28 cellular contexts compared by ENCODE assay signal in genomic region chr21:39115659-39116235, GRCh38.
A peak's percentile ranks its signal among the peaks of the same experiment; 100 is the strongest.
DNase-seq lines count a peak whose midpoint lies in the region; ATAC-seq, FAIRE-seq and TF ChIP-seq lines count a peak whose summit lies in the region.
"Had no signal": no experiment of that assay in that cellular context is flagged by ENCODE, and none has a peak within 500 bp of the region (broad histone marks: within the 10 kb centered on the region; RNA-seq: fewer than 3 reads in every experiment).

No MANE protein-coding gene starts in this region.

- H3K36me3 ChIP-seq in GM23248 (ENCODE audit: low read depth): no peaks in the 10 kb centered on the region
- H3K36me3 ChIP-seq in bronchial epithelial cell (ENCODE audit: control insufficient read depth, insufficient read depth, low read length): no peaks in the 10 kb centered on the region
- no peaks in the 10 kb centered on the region for H3K36me3 ChIP-seq in psoas muscle (ENCODE audit: insufficient read depth in 1 of 2, low read depth in 1 of 2)
- H3K36me3 ChIP-seq: adrenal gland, breast epithelium, gastroesophageal sphincter, pancreas, right atrium auricular region, spleen, suprapubic skin had no signal

- H3K27ac ChIP-seq in GM23248 (no peak overlapping the region), psoas muscle (peak overlapping the region; percentile 59)
- H3K27ac ChIP-seq: adrenal gland, breast epithelium, gastroesophageal sphincter, KMS-11, pancreas, right atrium auricular region, spleen, suprapubic skin had no signal

- intact Hi-C loops in psoas muscle (cut with DNase I): no loop called here
- intact Hi-C loops in activated CD8-positive, alpha-beta T cell treated with anti-CD3 and anti-CD28 coated beads for 36 hours (cut with micrococcal nuclease): no loop called here

- no peak overlapping the region for H3K9ac ChIP-seq in GM23248
- H3K9ac ChIP-seq: KMS-11 had no signal

- H3K4me1 Mint-ChIP-seq in activated CD8-positive, alpha-beta T cell treated with anti-CD3 and anti-CD28 coated beads for 36 hours (ENCODE audit: low read depth): no peaks in the 10 kb centered on the region
- H3K4me1 Mint-ChIP-seq: CD4-positive, CD25-positive, alpha-beta regulatory T cell had no signal

- H3K4me3 Mint-ChIP-seq in activated CD8-positive, alpha-beta T cell treated with anti-CD3 and anti-CD28 coated beads for 36 hours: no peak overlapping the region
- H3K4me3 Mint-ChIP-seq: activated T-cell treated with anti-CD3 and anti-CD28 coated beads, Interleukin-2, amount 50 U/mL, for 72 hours; CD4-positive, CD25-positive, alpha-beta regulatory T cell; natural killer cell; stimulated activated naive B cell treated with anti-CD40 and anti-IgM and Interleukin-4, amounts not matched to agents 10 μg/mL and 1 μg/mL and 100 μg/mL, for 72 hours had no signal

- H3K4me2 ChIP-seq in GM23248 (ENCODE audit: unreplicated experiment): no peak overlapping the region
- H3K4me2 ChIP-seq: KMS-11 had no signal

- H3K27ac Mint-ChIP-seq in activated CD8-positive, alpha-beta T cell treated with anti-CD3 and anti-CD28 coated beads for 36 hours: no peak overlapping the region
- H3K27ac Mint-ChIP-seq: activated T-cell treated with anti-CD3 and anti-CD28 coated beads, Interleukin-2, amount 50 U/mL, for 72 hours; CD4-positive, CD25-positive, alpha-beta regulatory T cell; natural killer cell; stimulated activated naive B cell treated with anti-CD40 and anti-IgM and Interleukin-4, amounts not matched to agents 10 μg/mL and 1 μg/mL and 100 μg/mL, for 72 hours had no signal

- no peaks in the 10 kb centered on the region for H3K9me3 Mint-ChIP-seq in activated CD8-positive, alpha-beta T cell treated with anti-CD3 and anti-CD28 coated beads for 36 hours
- H3K9me3 Mint-ChIP-seq: activated T-cell treated with anti-CD3 and anti-CD28 coated beads, Interleukin-2, amount 50 U/mL, for 72 hours; natural killer cell; stimulated activated naive B cell treated with anti-CD40 and anti-IgM and Interleukin-4, amounts not matched to agents 10 μg/mL and 1 μg/mL and 100 μg/mL, for 72 hours had no signal

- WGBS in GM23248 (ENCODE audit: low coverage in 1 of 2, low lambda C conversion rate in 2 of 2, missing lambda C conversion rate in 2 of 2), 2 experiments: 69 to 74% methylated on average over 8 to 9 of the region's 9 CpGs
- WGBS in psoas muscle, 3 donors: 78 to 95% (median 94%) methylated on average over 8 to 9 of the region's 9 CpGs

- H3K9me2 ChIP-seq in GM23248 (ENCODE audit: insufficient read depth): no peaks in the 10 kb centered on the region

- H3F3A ChIP-seq in GM23248 (ENCODE audit: insufficient read depth): peaks cover 6% of the 10 kb centered on the region; the same call in 1 of the 2 replicates

- no peaks in the 10 kb centered on the region for H3K27me3 Mint-ChIP-seq in activated CD8-positive, alpha-beta T cell treated with anti-CD3 and anti-CD28 coated beads for 36 hours

- DNase-seq in GM23248 (peak; percentile 10), NCI-H69 (lab: John Stamatoyannopoulos, UW) (peak; percentile 18), bronchial epithelial cell (ENCODE audit: low read depth) (no peak), psoas muscle (no peak), NCI-H446 treated with DMSO at 0.1 percent for 48 hours (lab: John Stamatoyannopoulos, UW) (no peak), ACHN (no peak)
- no peak for DNase-seq in activated CD8-positive, alpha-beta T cell treated with anti-CD3 and anti-CD28 coated beads for 36 hours
- DNase-seq: activated CD4-positive, CD25-positive, alpha-beta regulatory T cell treated with anti-CD3 and anti-CD28 coated beads, Interleukin-2, amount 50 U/mL, for 72 hours; activated naive CD4-positive, alpha-beta T cell treated with Interleukin-2 at 50 U/mL for 16 hours; activated T-cell treated with anti-CD3 and anti-CD28 coated beads, Interleukin-2, amount 50 U/mL, for 72 hours; CD4-positive, CD25-positive, alpha-beta regulatory T cell; islet precursor cell; MV-4-11; natural killer cell; NCI-H1694 treated with DMSO at 0.1 percent for 48 hours; NCI-H2171 treated with DMSO at 0.1 percent for 48 hours; NCI-H526; spleen; stimulated activated CD4-positive, alpha-beta T cell treated with anti-CD3 and anti-CD28 coated beads, Interleukin-2, amount 100 ng/mL, for 48 hours; stimulated activated naive B cell treated with anti-CD40 and anti-IgM and Interleukin-4, amounts not matched to agents 10 μg/mL and 1 μg/mL and 100 μg/mL, for 72 hours had no signal

- in situ Hi-C loops in GM23248 (cut with MboI): no loop called here
- in situ Hi-C loops in ACHN (cut with HindIII; ENCODE audit: low pct_ligation_motif_present, low pct_unique_long_range_greater_than_20kb, low sequenced_read_pairs): no loop called here

- FAIRE-seq in bronchial epithelial cell (lab: Jason Lieb, UNC): peak; percentile 70
- FAIRE-seq: GM19239, pancreas had no signal

- H3K27me3 ChIP-seq in GM23248 (replicated peaks; ENCODE audit: insufficient read depth): no peaks in the 10 kb centered on the region
- H3K27me3 ChIP-seq in bronchial epithelial cell (ENCODE audit: control insufficient read depth, insufficient read depth, low read length): no peaks in the 10 kb centered on the region
- no peaks in the 10 kb centered on the region for H3K27me3 ChIP-seq in psoas muscle (ENCODE audit: insufficient read depth in 3 of 3, low read length in 2 of 3)
- H3K27me3 ChIP-seq: adrenal gland, breast epithelium, gastroesophageal sphincter, pancreas, right atrium auricular region, spleen, suprapubic skin had no signal

- H2AFZ ChIP-seq in GM23248: no peak overlapping the region

- H3K9me3 ChIP-seq in GM23248 (ENCODE audit: low read depth) (no peaks in the 10 kb centered on the region), psoas muscle (no peaks in the 10 kb centered on the region)
- H3K9me3 ChIP-seq: adrenal gland, breast epithelium, gastroesophageal sphincter, pancreas, right atrium auricular region, spleen, suprapubic skin had no signal

- H3K36me3 Mint-ChIP-seq in activated CD8-positive, alpha-beta T cell treated with anti-CD3 and anti-CD28 coated beads for 36 hours (ENCODE audit: low read depth): no peaks in the 10 kb centered on the region
- H3K36me3 Mint-ChIP-seq: CD4-positive, CD25-positive, alpha-beta regulatory T cell; natural killer cell; stimulated activated naive B cell treated with anti-CD40 and anti-IgM and Interleukin-4, amounts not matched to agents 10 μg/mL and 1 μg/mL and 100 μg/mL, for 72 hours had no signal

- H3K79me2 ChIP-seq in GM23248 (ENCODE audit: insufficient read depth): no peaks in the 10 kb centered on the region

- H3K4me3 ChIP-seq in GM23248: no peak overlapping the region
- no peak overlapping the region for H3K4me3 ChIP-seq in bronchial epithelial cell (ENCODE audit: low read depth, low read length)
- H3K4me3 ChIP-seq in psoas muscle: no peak overlapping the region
- H3K4me3 ChIP-seq: adrenal gland, breast epithelium, gastroesophageal sphincter, pancreas, right atrium auricular region, spleen, suprapubic skin had no signal

- H3K4me1 ChIP-seq in GM23248 (ENCODE audit: insufficient read depth): peaks cover 11% of the 10 kb centered on the region
- H3K4me1 ChIP-seq in psoas muscle: peaks cover 31% of the 10 kb centered on the region
- H3K4me1 ChIP-seq: adrenal gland, breast epithelium, pancreas, suprapubic skin had no signal

- ATAC-seq in psoas muscle: no peak
- no peak for ATAC-seq in activated CD8-positive, alpha-beta T cell treated with anti-CD3 and anti-CD28 coated beads for 36 hours
- ATAC-seq: activated T-cell treated with anti-CD3 and anti-CD28 coated beads, Interleukin-2, amount 50 U/mL, for 72 hours; gastroesophageal sphincter; natural killer cell; pancreas; stimulated activated naive B cell treated with anti-CD40 and anti-IgM and Interleukin-4, amounts not matched to agents 10 μg/mL and 1 μg/mL and 100 μg/mL, for 72 hours had no signal

- CTCF ChIA-PET in activated CD8-positive, alpha-beta T cell treated with anti-CD3 and anti-CD28 coated beads for 36 hours (lab: Charles Lee): interaction anchor here (1.0 to 1.2 kb wide), 2 partner anchors 11 to 23 kb away, joined by 3 to 4 read pairs; no protein-coding TSS in a partner anchor

- H4K20me1 ChIP-seq in GM23248 (ENCODE audit: insufficient read depth): no peaks in the 10 kb centered on the region

- POLR2A ChIA-PET in activated CD8-positive, alpha-beta T cell treated with anti-CD3 and anti-CD28 coated beads for 36 hours (lab: Charles Lee): no interaction called here

- no peak for TF ChIP-seq CTCF in bronchial epithelial cell (IDR thresholded peaks at IDR 0.05; ENCODE audit: insufficient read depth, low read length, severe bottlenecking)
- TF ChIP-seq CTCF in psoas muscle (IDR thresholded peaks at IDR 0.05): no peak
- TF ChIP-seq CTCF in activated CD8-positive, alpha-beta T cell treated with anti-CD3 and anti-CD28 coated beads for 36 hours (IDR thresholded peaks at IDR 0.05): no peak

Comparison
In these comparisons a context has a peak if more than half of its experiments do, and no peak if none do; other contexts are left out.
1. DNase-seq: peak in GM23248 (single experiment) and NCI-H69 (single experiment); none in bronchial epithelial cell (single experiment), psoas muscle (0 of 2), activated CD8-positive, alpha-beta T cell treated with anti-CD3 and anti-CD28 coated beads for 36 hours (single experiment), NCI-H446 treated with DMSO at 0.1 percent for 48 hours (single experiment) and ACHN (single experiment).